Comparison of ENCODE assay signal across 24 cellular contexts in genomic region chr12:76265424-76266180, GRCh38.
A peak's percentile ranks its signal among the peaks of the same experiment; 100 is the strongest.
DNase-seq lines count a peak whose midpoint lies in the region; ATAC-seq, FAIRE-seq and TF ChIP-seq lines count a peak whose summit lies in the region.
"Had no signal": no experiment of that assay in that cellular context is flagged by ENCODE, and none has a peak within 500 bp of the region (broad histone marks: within the 10 kb centered on the region; RNA-seq: fewer than 3 reads in every experiment).

No MANE protein-coding gene starts in this region.

- H3K4me1 ChIP-seq in GM23248 (ENCODE audit: insufficient read depth), result peaks cover 39% of the 10 kb centered on the region
- H3K4me1 ChIP-seq in astrocyte (ENCODE audit: insufficient read depth, low read length), result peaks cover 27% of the 10 kb centered on the region
- peaks cover 22% of the 10 kb centered on the region for H3K4me1 ChIP-seq in fibroblast of lung (ENCODE audit: control insufficient read depth, extremely low read depth, insufficient read depth, low read length)
- H3K4me1 ChIP-seq in skeletal muscle satellite cell (ENCODE audit: control insufficient read depth, insufficient read depth, low read length), result peaks cover 64% of the 10 kb centered on the region
- H3K4me1 ChIP-seq: prostate gland had no signal

- WGBS in GM23248 (ENCODE audit: low coverage in 1 of 2, low lambda C conversion rate in 2 of 2, missing lambda C conversion rate in 2 of 2), 2 experiments, result 58 to 59% methylated on average over 3 of the region's 3 CpGs

- in situ Hi-C loops in GM23248 (cut with MboI), result no loop called here

- TF ChIP-seq CTCF in astrocyte (IDR thresholded peaks at IDR 0.05; ENCODE audit: insufficient read depth, low read depth, low read length), result no peak
- no peak for TF ChIP-seq CTCF in fibroblast of lung (conservative IDR thresholded peaks at IDR 0.05 in 1 of 2, IDR thresholded peaks at IDR 0.05 in 1 of 2; ENCODE audit: low read depth in 1 of 2, low read length in 2 of 2)
- no peak for TF ChIP-seq CTCF in mesothelial cell of epicardium (IDR thresholded peaks at IDR 0.05; ENCODE audit: unreplicated experiment)

- ATAC-seq in GM19463 (IDR thresholded peaks at IDR 0.05; ENCODE audit: unreplicated experiment), result no peak
- no peak for ATAC-seq in HG02852 (IDR thresholded peaks at IDR 0.05; ENCODE audit: unreplicated experiment)

- H3K36me3 ChIP-seq in GM23248 (ENCODE audit: low read depth) (no peaks in the 10 kb centered on the region), astrocyte (ENCODE audit: insufficient read depth, low read length) (no peaks in the 10 kb centered on the region), fibroblast of lung (ENCODE audit: control insufficient read depth, insufficient read depth, low read length) (no peaks in the 10 kb centered on the region), skeletal muscle satellite cell (ENCODE audit: insufficient read depth, low read length) (peaks cover 6% of the 10 kb centered on the region)
- H3K36me3 ChIP-seq: prostate gland had no signal

- H3K9ac ChIP-seq in GM23248 (no peak overlapping the region), astrocyte (ENCODE audit: low read length) (peak overlapping the region; percentile 22), fibroblast of lung (ENCODE audit: insufficient read depth, low read length) (no peak overlapping the region), skeletal muscle satellite cell (ENCODE audit: low read depth, low read length) (peak overlapping the region; percentile 73)

- no peak overlapping the region for H3K4me3 ChIP-seq in GM23248
- H3K4me3 ChIP-seq in astrocyte (ENCODE audit: insufficient read depth, low read depth, low read length), result no peak overlapping the region
- no peak overlapping the region for H3K4me3 ChIP-seq in fibroblast of lung (replicated peaks in 1 of 4; ENCODE audit: control extremely low read depth in 1 of 4, insufficient read depth in 1 of 4, low read depth in 3 of 4, low read length in 4 of 4)
- H3K4me3 ChIP-seq in skeletal muscle satellite cell (ENCODE audit: low read length), result peak overlapping the region; percentile 22
- H3K4me3 ChIP-seq: prostate gland, skin epidermis had no signal

- H3K4me3 Mint-ChIP-seq in astrocyte (ENCODE audit: unreplicated experiment) (no peak overlapping the region), mesothelial cell of epicardium (no peak overlapping the region)
- H3K4me3 Mint-ChIP-seq: activated naive CD8-positive, alpha-beta T cell; activated T-helper 1 cell treated with anti-CD3 and anti-CD28 coated beads, Interleukin-12 subunit alpha, Interleukin-12 subunit beta, Interleukin-2, Interleukin-4 antibody, amounts not matched to agents 30 ng/mL and 10 ng/mL and 1 ng/mL, durations not matched to agents 14 hours and 24 hours and 36 hours; brain; CD8-positive, alpha-beta memory T cell; H9; neural crest cell; stimulated activated naive CD8-positive, alpha-beta T cell treated with anti-CD3 and anti-CD28 coated beads, Interleukin-15, Interleukin-2, amounts not matched to agents 100 ng/mL and 50 ng/mL, for 24 hours had no signal

- DNase-seq in GM23248 (no peak), astrocyte (ENCODE audit: low read depth) (peak; percentile 45), fibroblast of lung (ENCODE audit: low read depth in 2 of 2) (peak in 1 of 2 donors; percentile 65), mesothelial cell of epicardium (ENCODE audit: low spot score in 2 of 2, unreplicated experiment in 2 of 2) (no peak), epidermal melanocyte (ENCODE audit: insufficient read length, low spot score) (no peak)
- DNase-seq: CD8-positive, alpha-beta memory T cell; erythroblast; H9; left cardiac atrium; NCI-H2107; NCI-H526; RPMI8226; stimulated activated CD4-positive, alpha-beta T cell treated with anti-CD3 and anti-CD28 coated beads, Interleukin-4, amount 100 ng/mL, for 24 hours; trophoblast cell had no signal

- H3K36me3 Mint-ChIP-seq in astrocyte (ENCODE audit: low read depth, unreplicated experiment) (peaks cover 4% of the 10 kb centered on the region), mesothelial cell of epicardium (no peaks in the 10 kb centered on the region)
- H3K36me3 Mint-ChIP-seq: brain; CD8-positive, alpha-beta memory T cell had no signal

- H3K27me3 Mint-ChIP-seq in astrocyte (ENCODE audit: low read depth, unreplicated experiment) (no peaks in the 10 kb centered on the region), mesothelial cell of epicardium (ENCODE audit: low read depth) (no peaks in the 10 kb centered on the region)
- H3K27me3 Mint-ChIP-seq: brain had no signal

- H3F3A ChIP-seq in GM23248 (ENCODE audit: insufficient read depth), result peaks cover 27% of the 10 kb centered on the region

- H3K4me2 ChIP-seq in GM23248 (ENCODE audit: unreplicated experiment) (no peak overlapping the region), astrocyte (ENCODE audit: low read length) (peak overlapping the region; percentile 61), fibroblast of lung (ENCODE audit: extremely low read depth, insufficient read depth, low read length) (peak overlapping the region; percentile 9), skeletal muscle satellite cell (ENCODE audit: low read length) (peak overlapping the region; percentile 64)

- H3K9me3 ChIP-seq in GM23248 (ENCODE audit: low read depth), result no peaks in the 10 kb centered on the region
- H3K9me3 ChIP-seq in astrocyte (ENCODE audit: insufficient read depth, low read depth, low read length), result no peaks in the 10 kb centered on the region
- no peaks in the 10 kb centered on the region for H3K9me3 ChIP-seq in fibroblast of lung (ENCODE audit: control insufficient read depth, insufficient read depth, low read depth, low read length)
- H3K9me3 ChIP-seq in skeletal muscle satellite cell (replicated peaks; ENCODE audit: low read length), result no peaks in the 10 kb centered on the region
- H3K9me3 ChIP-seq: prostate gland had no signal

- no peaks in the 10 kb centered on the region for H3K27me3 ChIP-seq in GM23248 (replicated peaks; ENCODE audit: insufficient read depth)
- H3K27me3 ChIP-seq in astrocyte (ENCODE audit: insufficient read depth, low read length), result no peaks in the 10 kb centered on the region
- H3K27me3 ChIP-seq in fibroblast of lung (ENCODE audit: control insufficient read depth, insufficient read depth, low read length), result no peaks in the 10 kb centered on the region
- no peaks in the 10 kb centered on the region for H3K27me3 ChIP-seq in skeletal muscle satellite cell (ENCODE audit: control insufficient read depth, insufficient read depth, low read length)

- H3K79me2 ChIP-seq in GM23248 (ENCODE audit: insufficient read depth), result peaks cover 32% of the 10 kb centered on the region
- peaks cover 50% of the 10 kb centered on the region for H3K79me2 ChIP-seq in astrocyte (ENCODE audit: insufficient read depth, low read length)
- peaks cover 11% of the 10 kb centered on the region for H3K79me2 ChIP-seq in fibroblast of lung (ENCODE audit: control insufficient read depth, insufficient read depth, low read length)

- FAIRE-seq in astrocyte (lab: Jason Lieb, UNC), result no peak

- H2AFZ ChIP-seq in GM23248 (no peak overlapping the region), astrocyte (ENCODE audit: low read depth, low read length) (no peak overlapping the region), fibroblast of lung (ENCODE audit: low read length) (no peak overlapping the region)

- H3K9me3 Mint-ChIP-seq in astrocyte (ENCODE audit: unreplicated experiment), result peaks cover 6% of the 10 kb centered on the region
- peaks cover 12% of the 10 kb centered on the region for H3K9me3 Mint-ChIP-seq in mesothelial cell of epicardium
- H3K9me3 Mint-ChIP-seq: activated T-helper 1 cell treated with anti-CD3 and anti-CD28 coated beads, Interleukin-12 subunit alpha, Interleukin-12 subunit beta, Interleukin-2, Interleukin-4 antibody, amounts not matched to agents 30 ng/mL and 10 ng/mL and 1 ng/mL, durations not matched to agents 14 hours and 24 hours and 36 hours; stimulated activated naive CD8-positive, alpha-beta T cell treated with anti-CD3 and anti-CD28 coated beads, Interleukin-15, Interleukin-2, amounts not matched to agents 100 ng/mL and 50 ng/mL, for 24 hours had no signal

- 0 out of 2 replicates have a peak overlapping the region, but pooled peaks have one; percentile 50 for H3K27ac ChIP-seq in GM23248
- H3K27ac ChIP-seq in astrocyte (ENCODE audit: low read depth, low read length), result peak overlapping the region; percentile 61
- H3K27ac ChIP-seq in fibroblast of lung (ENCODE audit: insufficient read depth, low read length), result peak overlapping the region; percentile 2

- H3K4me1 Mint-ChIP-seq in astrocyte (ENCODE audit: low read depth, unreplicated experiment) (peaks cover 23% of the 10 kb centered on the region), mesothelial cell of epicardium (peaks cover 3% of the 10 kb centered on the region)
- H3K4me1 Mint-ChIP-seq: brain; CD8-positive, alpha-beta memory T cell had no signal

- no peaks in the 10 kb centered on the region for H4K20me1 ChIP-seq in GM23248 (ENCODE audit: insufficient read depth)
- H4K20me1 ChIP-seq in astrocyte (ENCODE audit: insufficient read depth, low read length), result no peaks in the 10 kb centered on the region
- no peaks in the 10 kb centered on the region for H4K20me1 ChIP-seq in fibroblast of lung (ENCODE audit: control insufficient read depth, extremely low read depth, insufficient read depth, low read length)

- H3K9me2 ChIP-seq in GM23248 (ENCODE audit: insufficient read depth), result peaks cover 3% of the 10 kb centered on the region; the same call in 1 of the 2 replicates

- H3K27ac Mint-ChIP-seq in astrocyte (ENCODE audit: unreplicated experiment) (peak overlapping the region; percentile 98), mesothelial cell of epicardium (no peak overlapping the region)
- H3K27ac Mint-ChIP-seq: activated naive CD8-positive, alpha-beta T cell; activated T-helper 1 cell treated with anti-CD3 and anti-CD28 coated beads, Interleukin-12 subunit alpha, Interleukin-12 subunit beta, Interleukin-2, Interleukin-4 antibody, amounts not matched to agents 30 ng/mL and 10 ng/mL and 1 ng/mL, durations not matched to agents 14 hours and 24 hours and 36 hours; brain; CD8-positive, alpha-beta memory T cell; stimulated activated naive CD8-positive, alpha-beta T cell treated with anti-CD3 and anti-CD28 coated beads, Interleukin-15, Interleukin-2, amounts not matched to agents 100 ng/mL and 50 ng/mL, for 24 hours had no signal

Comparison
In these comparisons a context has a peak if more than half of its experiments do, and no peak if none do; other contexts are left out.
1. H3K27ac ChIP-seq: peak in every context shown above with its lines; median percentile 61 in astrocyte; 50 in GM23248; 2 in fibroblast of lung.
2. H3K9ac ChIP-seq: peak in astrocyte (single experiment) and skeletal muscle satellite cell (single experiment); none in GM23248 (single experiment) and fibroblast of lung (single experiment).